13 cellular contexts compared by ENCODE assay signal in the genomic region with DNA sequence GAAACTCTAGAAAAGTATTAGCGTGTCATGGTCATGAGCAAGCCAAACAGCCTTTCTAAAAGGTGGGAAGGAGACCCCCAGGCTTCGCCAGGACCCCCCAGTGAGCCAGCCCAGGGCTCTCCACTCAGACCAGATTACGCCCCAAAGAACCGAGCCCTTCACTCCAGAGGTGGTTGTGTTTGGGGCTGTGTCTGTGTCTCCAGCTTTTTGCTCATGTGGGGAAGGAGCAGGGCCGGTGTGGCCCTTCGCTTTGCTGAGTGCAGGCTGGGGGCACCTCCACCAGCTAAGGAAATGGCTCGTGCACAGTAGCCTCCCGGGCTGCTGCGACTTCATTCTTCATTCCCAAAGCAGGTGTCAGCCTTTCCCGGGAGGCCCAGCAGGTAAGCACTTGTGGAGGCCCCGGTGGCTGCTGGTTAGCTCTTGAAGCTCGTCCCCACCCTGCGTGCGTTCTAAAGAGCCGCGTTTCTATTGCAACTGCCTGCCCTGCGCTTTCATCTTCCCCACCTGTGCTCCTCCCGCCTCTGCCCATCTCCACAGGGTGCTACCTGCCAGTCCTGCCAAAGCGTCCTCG. TPM values are rescaled to one million over a fixed set of nuclear protein-coding genes. Genes with fewer than 3 reads are reported as not detected.
DNase-seq lines count a peak whose midpoint lies in the region; ATAC-seq and TF ChIP-seq lines count a peak whose summit lies in the region.
"Had no signal": no experiment of that assay in that cellular context is flagged by ENCODE, and none has a peak within 500 bp of the region (broad histone marks: within the 10 kb centered on the region; RNA-seq: fewer than 3 reads in every experiment).

No MANE protein-coding gene starts in this region.

- H3K9me3 Mint-ChIP-seq in natural killer cell treated with Interleukin-12 subunit alpha and Interleukin-12 subunit beta and Interleukin-15 and Interleukin-18, amount 100 ng/mL, for 72 hours, result no peaks in the 10 kb centered on the region
- H3K9me3 Mint-ChIP-seq in natural killer cell, result peaks cover 0 to under 1% of the 10 kb centered on the region in 2 donors

- H3K9me3 ChIP-seq in iPS-15b (ENCODE audit: control insufficient read depth, insufficient read depth, low read length), result no peaks in the 10 kb centered on the region

- peaks cover 44 to 53% of the 10 kb centered on the region in 2 donors for H3K27me3 Mint-ChIP-seq in natural killer cell treated with Interleukin-12 subunit alpha and Interleukin-12 subunit beta and Interleukin-15 and Interleukin-18, amount 100 ng/mL, for 72 hours
- peaks cover 60 to 63% of the 10 kb centered on the region in 2 donors for H3K27me3 Mint-ChIP-seq in natural killer cell (ENCODE audit: low read depth in 2 of 2)

- no peak for ATAC-seq in natural killer cell treated with Interleukin-12 subunit alpha and Interleukin-12 subunit beta and Interleukin-15 and Interleukin-18, amount 100 ng/mL, for 72 hours
- no peak for ATAC-seq in natural killer cell
- no peak for ATAC-seq in HG03521 (IDR thresholded peaks at IDR 0.05; ENCODE audit: unreplicated experiment)

- H3K27ac Mint-ChIP-seq in natural killer cell treated with Interleukin-12 subunit alpha and Interleukin-12 subunit beta and Interleukin-15 and Interleukin-18, amount 100 ng/mL, for 72 hours, result no peak overlapping the region
- no peak overlapping the region for H3K27ac Mint-ChIP-seq in natural killer cell
- H3K27ac Mint-ChIP-seq: B cell had no signal

- H3K9ac ChIP-seq in iPS-15b (ENCODE audit: low read depth, low read length), result no peak overlapping the region

- peak; percentile 18 for DNase-seq in natural killer cell treated with Interleukin-12 subunit alpha and Interleukin-12 subunit beta and Interleukin-15 and Interleukin-18, amount 100 ng/mL, for 72 hours (ENCODE audit: low spot score)
- no peak for DNase-seq in natural killer cell
- DNase-seq in NCI-H774 (lab: John Stamatoyannopoulos, UW), result peak; percentile 45
- DNase-seq in ureter (ENCODE audit: low spot score), result peak; percentile 35
- no peak for DNase-seq in mucosa of gallbladder (ENCODE audit: low spot score)
- DNase-seq in amniotic stem cell (lab: John Stamatoyannopoulos, UW), result no peak
- DNase-seq: substantia nigra had no signal

- H3K4me3 Mint-ChIP-seq in natural killer cell treated with Interleukin-12 subunit alpha and Interleukin-12 subunit beta and Interleukin-15 and Interleukin-18, amount 100 ng/mL, for 72 hours, result no peak overlapping the region
- H3K4me3 Mint-ChIP-seq in natural killer cell, result no peak overlapping the region
- H3K4me3 Mint-ChIP-seq: B cell had no signal

- TF ChIP-seq CTCF in natural killer cell (IDR thresholded peaks at IDR 0.05), result no peak

- peaks cover 1% of the 10 kb centered on the region for H3K36me3 Mint-ChIP-seq in natural killer cell treated with Interleukin-12 subunit alpha and Interleukin-12 subunit beta and Interleukin-15 and Interleukin-18, amount 100 ng/mL, for 72 hours
- H3K36me3 Mint-ChIP-seq in natural killer cell, result peaks cover 2% of the 10 kb centered on the region

- peaks cover 46% of the 10 kb centered on the region for H3K27me3 ChIP-seq in iPS-15b (ENCODE audit: control insufficient read depth, insufficient read depth, low read length)

- intact Hi-C loops in natural killer cell (cut with micrococcal nuclease), result loop anchor here (10.0 kb wide), 1 partner anchor 86 kb away; the partner anchor contains the start of gene KRTAP10-9

- H3K36me3 ChIP-seq in iPS-15b (ENCODE audit: control insufficient read depth, insufficient read depth, low read length), result no peaks in the 10 kb centered on the region
- H3K36me3 ChIP-seq: spleen had no signal

- peak overlapping the region; percentile 56 for H3K4me3 ChIP-seq in iPS-15b (ENCODE audit: low read depth, low read length)

- H3K4me1 Mint-ChIP-seq in natural killer cell treated with Interleukin-12 subunit alpha and Interleukin-12 subunit beta and Interleukin-15 and Interleukin-18, amount 100 ng/mL, for 72 hours (ENCODE audit: low read depth in 2 of 2), result peaks cover 6 to 8% of the 10 kb centered on the region in 2 donors
- peaks cover 5 to 26% of the 10 kb centered on the region in 2 donors for H3K4me1 Mint-ChIP-seq in natural killer cell

- peaks cover 24% of the 10 kb centered on the region for H3K4me1 ChIP-seq in iPS-15b (ENCODE audit: control insufficient read depth, insufficient read depth, low read length)

RNA-seq across cellular contexts. Expression of gene TSPEAR, which starts 0.5 kb away (rescaled TPM):
- total RNA-seq in natural killer cell treated with Interleukin-12 subunit alpha and Interleukin-12 subunit beta and Interleukin-15 and Interleukin-18, amount 100 ng/mL, for 72 hours, result not detected
- not detected for total RNA-seq in natural killer cell
- total RNA-seq in ureter, result 0.10 TPM
- total RNA-seq in mucosa of gallbladder, result 0.06 TPM
- total RNA-seq: B cell, SK-MEL-5 had no signal

RNA-seq across cellular contexts. Expression of gene KRTAP10-12, which starts 13.9 kb away (rescaled TPM):
- not detected for total RNA-seq in natural killer cell treated with Interleukin-12 subunit alpha and Interleukin-12 subunit beta and Interleukin-15 and Interleukin-18, amount 100 ng/mL, for 72 hours
- not detected for total RNA-seq in natural killer cell
- total RNA-seq in ureter, result not detected
- total RNA-seq in mucosa of gallbladder, result not detected
- total RNA-seq: B cell, liver, SK-MEL-5, spleen had no signal

RNA-seq across cellular contexts. Expression of gene KRTAP12-1, which starts 28.9 kb away (rescaled TPM):
- not detected for total RNA-seq in natural killer cell treated with Interleukin-12 subunit alpha and Interleukin-12 subunit beta and Interleukin-15 and Interleukin-18, amount 100 ng/mL, for 72 hours
- total RNA-seq in natural killer cell, result not detected
- not detected for total RNA-seq in ureter
- total RNA-seq in mucosa of gallbladder, result not detected
- total RNA-seq: B cell, liver, SK-MEL-5, spleen had no signal

RNA-seq across cellular contexts. Expression of gene KRTAP12-2, which starts 44.1 kb away (rescaled TPM):
- total RNA-seq in natural killer cell treated with Interleukin-12 subunit alpha and Interleukin-12 subunit beta and Interleukin-15 and Interleukin-18, amount 100 ng/mL, for 72 hours, result not detected
- total RNA-seq in natural killer cell (not detected), ureter (not detected), mucosa of gallbladder (not detected)
- total RNA-seq: B cell, liver, SK-MEL-5, spleen had no signal

RNA-seq across cellular contexts. Expression of gene KRTAP12-3, which starts 53.1 kb away (rescaled TPM):
- not detected for total RNA-seq in natural killer cell treated with Interleukin-12 subunit alpha and Interleukin-12 subunit beta and Interleukin-15 and Interleukin-18, amount 100 ng/mL, for 72 hours
- 1 to 10 TPM in 2 of 3 donors, not detected in 1; 1.0 to 1.1 TPM for total RNA-seq in natural killer cell
- total RNA-seq in ureter, result not detected
- not detected for total RNA-seq in mucosa of gallbladder
- total RNA-seq: B cell, liver, SK-MEL-5, spleen had no signal

Comparison
In these comparisons a context has a peak if more than half of its experiments do, and no peak if none do; other contexts are left out.
1. DNase-seq: peak in natural killer cell treated with Interleukin-12 subunit alpha and Interleukin-12 subunit beta and Interleukin-15 and Interleukin-18, amount 100 ng/mL, for 72 hours (single experiment), NCI-H774 (single experiment) and ureter (single experiment); none in natural killer cell (single experiment), mucosa of gallbladder (single experiment) and amniotic stem cell (single experiment).